In the genomic region with DNA sequence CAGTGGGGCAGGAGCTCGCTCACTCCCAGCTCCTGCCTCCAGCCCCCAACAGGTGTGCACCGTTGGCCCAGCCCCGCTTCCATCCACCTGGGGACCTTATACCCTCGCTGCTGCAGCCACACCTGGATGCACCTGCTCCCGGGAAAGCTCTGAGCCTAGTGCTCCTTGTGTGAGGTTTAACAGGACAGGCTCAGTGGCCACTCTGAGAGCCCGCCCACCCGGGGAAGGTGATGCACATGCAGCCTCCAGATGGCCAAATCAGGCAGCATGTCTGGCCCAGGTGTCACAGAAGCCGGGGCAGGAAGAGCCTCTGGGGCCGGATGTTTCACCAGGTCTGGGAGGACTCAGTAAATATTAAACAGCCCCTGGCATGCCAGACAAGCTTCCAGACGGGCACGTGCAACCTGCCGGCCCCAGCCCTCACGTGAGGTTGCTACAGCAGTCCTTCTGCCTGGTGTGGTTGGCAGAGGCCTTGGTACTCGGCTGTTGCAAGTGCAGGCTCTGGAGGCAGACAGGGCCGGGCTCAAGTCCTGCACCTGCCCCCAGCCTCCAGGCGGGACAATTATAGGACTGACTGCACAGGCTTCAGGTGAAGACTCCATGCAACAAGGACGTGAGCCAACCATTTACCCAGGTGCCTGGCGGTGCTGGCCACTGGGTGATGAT, we compare ENCODE assay signal across 1 cellular context.
TF ChIP-seq lines count a peak whose summit lies in the region.

No MANE protein-coding gene starts in this region.

TF ChIP-seq in HepG2, 621 proteins besides CTCF, POLR2A, EP300 and RAD21 (continued from another document and continues in another):
- TF ChIP-seq, protein P1, sequence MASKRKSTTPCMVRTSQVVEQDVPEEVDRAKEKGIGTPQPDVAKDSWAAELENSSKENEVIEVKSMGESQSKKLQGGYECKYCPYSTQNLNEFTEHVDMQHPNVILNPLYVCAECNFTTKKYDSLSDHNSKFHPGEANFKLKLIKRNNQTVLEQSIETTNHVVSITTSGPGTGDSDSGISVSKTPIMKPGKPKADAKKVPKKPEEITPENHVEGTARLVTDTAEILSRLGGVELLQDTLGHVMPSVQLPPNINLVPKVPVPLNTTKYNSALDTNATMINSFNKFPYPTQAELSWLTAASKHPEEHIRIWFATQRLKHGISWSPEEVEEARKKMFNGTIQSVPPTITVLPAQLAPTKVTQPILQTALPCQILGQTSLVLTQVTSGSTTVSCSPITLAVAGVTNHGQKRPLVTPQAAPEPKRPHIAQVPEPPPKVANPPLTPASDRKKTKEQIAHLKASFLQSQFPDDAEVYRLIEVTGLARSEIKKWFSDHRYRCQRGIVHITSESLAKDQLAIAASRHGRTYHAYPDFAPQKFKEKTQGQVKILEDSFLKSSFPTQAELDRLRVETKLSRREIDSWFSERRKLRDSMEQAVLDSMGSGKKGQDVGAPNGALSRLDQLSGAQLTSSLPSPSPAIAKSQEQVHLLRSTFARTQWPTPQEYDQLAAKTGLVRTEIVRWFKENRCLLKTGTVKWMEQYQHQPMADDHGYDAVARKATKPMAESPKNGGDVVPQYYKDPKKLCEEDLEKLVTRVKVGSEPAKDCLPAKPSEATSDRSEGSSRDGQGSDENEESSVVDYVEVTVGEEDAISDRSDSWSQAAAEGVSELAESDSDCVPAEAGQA (IDR thresholded peaks at IDR 0.05; ENCODE audit: low read depth): no peak
- TF ChIP-seq, protein P1 (CRISPR knock-in tag; IDR thresholded peaks at IDR 0.05; ENCODE audit: borderline replicate concordance): no peak
- peak; percentile 60 for TF ChIP-seq FOSL2 (CRISPR knock-in tag; IDR thresholded peaks at IDR 0.05)
- TF ChIP-seq ZNF24 (IDR thresholded peaks at IDR 0.05): no peak
- TF ChIP-seq SKI (IDR thresholded peaks at IDR 0.05; ENCODE audit: partially characterized antibody): peak; percentile 95
- no peak for TF ChIP-seq MED13 (CRISPR knock-in tag; IDR thresholded peaks at IDR 0.05)
- no peak for TF ChIP-seq SOX6 (IDR thresholded peaks at IDR 0.05)
- TF ChIP-seq SOX6 (CRISPR knock-in tag; IDR thresholded peaks at IDR 0.05): peak; percentile 61; the same call in 1 of the 2 replicates
- peak; percentile 33; the same call in 1 of the 2 replicates for TF ChIP-seq ZNF501 (CRISPR knock-in tag; IDR thresholded peaks at IDR 0.05)
- TF ChIP-seq ZFY (CRISPR knock-in tag; IDR thresholded peaks at IDR 0.05): peak; percentile 40
- TF ChIP-seq, protein P2, sequence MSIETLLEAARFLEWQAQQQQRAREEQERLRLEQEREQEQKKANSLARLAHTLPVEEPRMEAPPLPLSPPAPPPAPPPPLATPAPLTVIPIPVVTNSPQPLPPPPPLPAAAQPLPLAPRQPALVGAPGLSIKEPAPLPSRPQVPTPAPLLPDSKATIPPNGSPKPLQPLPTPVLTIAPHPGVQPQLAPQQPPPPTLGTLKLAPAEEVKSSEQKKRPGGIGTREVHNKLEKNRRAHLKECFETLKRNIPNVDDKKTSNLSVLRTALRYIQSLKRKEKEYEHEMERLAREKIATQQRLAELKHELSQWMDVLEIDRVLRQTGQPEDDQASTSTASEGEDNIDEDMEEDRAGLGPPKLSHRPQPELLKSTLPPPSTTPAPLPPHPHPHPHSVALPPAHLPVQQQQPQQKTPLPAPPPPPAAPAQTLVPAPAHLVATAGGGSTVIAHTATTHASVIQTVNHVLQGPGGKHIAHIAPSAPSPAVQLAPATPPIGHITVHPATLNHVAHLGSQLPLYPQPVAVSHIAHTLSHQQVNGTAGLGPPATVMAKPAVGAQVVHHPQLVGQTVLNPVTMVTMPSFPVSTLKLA (IDR thresholded peaks at IDR 0.05): peak; percentile 52; the same call in 1 of the 2 replicates
- TF ChIP-seq, protein P3, sequence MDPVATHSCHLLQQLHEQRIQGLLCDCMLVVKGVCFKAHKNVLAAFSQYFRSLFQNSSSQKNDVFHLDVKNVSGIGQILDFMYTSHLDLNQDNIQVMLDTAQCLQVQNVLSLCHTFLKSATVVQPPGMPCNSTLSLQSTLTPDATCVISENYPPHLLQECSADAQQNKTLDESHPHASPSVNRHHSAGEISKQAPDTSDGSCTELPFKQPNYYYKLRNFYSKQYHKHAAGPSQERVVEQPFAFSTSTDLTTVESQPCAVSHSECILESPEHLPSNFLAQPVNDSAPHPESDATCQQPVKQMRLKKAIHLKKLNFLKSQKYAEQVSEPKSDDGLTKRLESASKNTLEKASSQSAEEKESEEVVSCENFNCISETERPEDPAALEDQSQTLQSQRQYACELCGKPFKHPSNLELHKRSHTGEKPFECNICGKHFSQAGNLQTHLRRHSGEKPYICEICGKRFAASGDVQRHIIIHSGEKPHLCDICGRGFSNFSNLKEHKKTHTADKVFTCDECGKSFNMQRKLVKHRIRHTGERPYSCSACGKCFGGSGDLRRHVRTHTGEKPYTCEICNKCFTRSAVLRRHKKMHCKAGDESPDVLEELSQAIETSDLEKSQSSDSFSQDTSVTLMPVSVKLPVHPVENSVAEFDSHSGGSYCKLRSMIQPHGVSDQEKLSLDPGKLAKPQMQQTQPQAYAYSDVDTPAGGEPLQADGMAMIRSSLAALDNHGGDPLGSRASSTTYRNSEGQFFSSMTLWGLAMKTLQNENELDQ (CRISPR knock-in tag; IDR thresholded peaks at IDR 0.05; ENCODE audit: borderline replicate concordance): no peak
- peak; percentile 46 for TF ChIP-seq ZNF331 (CRISPR knock-in tag; IDR thresholded peaks at IDR 0.05)
- peak; percentile 44; the same call in 1 of the 2 replicates for TF ChIP-seq RNF2 (conservative IDR thresholded peaks at IDR 0.05; ENCODE audit: low read depth)
- TF ChIP-seq, protein P4, sequence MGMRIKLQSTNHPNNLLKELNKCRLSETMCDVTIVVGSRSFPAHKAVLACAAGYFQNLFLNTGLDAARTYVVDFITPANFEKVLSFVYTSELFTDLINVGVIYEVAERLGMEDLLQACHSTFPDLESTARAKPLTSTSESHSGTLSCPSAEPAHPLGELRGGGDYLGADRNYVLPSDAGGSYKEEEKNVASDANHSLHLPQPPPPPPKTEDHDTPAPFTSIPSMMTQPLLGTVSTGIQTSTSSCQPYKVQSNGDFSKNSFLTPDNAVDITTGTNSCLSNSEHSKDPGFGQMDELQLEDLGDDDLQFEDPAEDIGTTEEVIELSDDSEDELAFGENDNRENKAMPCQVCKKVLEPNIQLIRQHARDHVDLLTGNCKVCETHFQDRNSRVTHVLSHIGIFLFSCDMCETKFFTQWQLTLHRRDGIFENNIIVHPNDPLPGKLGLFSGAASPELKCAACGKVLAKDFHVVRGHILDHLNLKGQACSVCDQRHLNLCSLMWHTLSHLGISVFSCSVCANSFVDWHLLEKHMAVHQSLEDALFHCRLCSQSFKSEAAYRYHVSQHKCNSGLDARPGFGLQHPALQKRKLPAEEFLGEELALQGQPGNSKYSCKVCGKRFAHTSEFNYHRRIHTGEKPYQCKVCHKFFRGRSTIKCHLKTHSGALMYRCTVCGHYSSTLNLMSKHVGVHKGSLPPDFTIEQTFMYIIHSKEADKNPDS (CRISPR knock-in tag; IDR thresholded peaks at IDR 0.05): no peak
- TF ChIP-seq U2AF2 (IDR thresholded peaks at IDR 0.05; ENCODE audit: low read depth, low read length): no peak
- TF ChIP-seq AGO1 (IDR thresholded peaks at IDR 0.05; ENCODE audit: low read depth, low read length, poor library complexity, severe bottlenecking): no peak
- peak; percentile 39 for TF ChIP-seq PTBP1 (IDR thresholded peaks at IDR 0.05; ENCODE audit: low read depth, low read length, poor library complexity, severe bottlenecking)
- no peak for TF ChIP-seq ZNF629 (CRISPR knock-in tag; conservative IDR thresholded peaks at IDR 0.05)
- TF ChIP-seq FOXP1 (IDR thresholded peaks at IDR 0.05): no peak
- peak; percentile 63; the same call in 1 of the 2 replicates for TF ChIP-seq FOXP1 (CRISPR knock-in tag; IDR thresholded peaks at IDR 0.05)
- no peak for TF ChIP-seq ZNF138 (CRISPR knock-in tag; IDR thresholded peaks at IDR 0.05; ENCODE audit: low read depth)
- 0 out of 2 replicates have a peak, but pooled peaks have one; percentile 39 for TF ChIP-seq ELF3 (CRISPR knock-in tag; IDR thresholded peaks at IDR 0.05)
- TF ChIP-seq ZNF891 (CRISPR knock-in tag; IDR thresholded peaks at IDR 0.05): peak; percentile 68
- no peak for TF ChIP-seq RFX5 (IDR thresholded peaks at IDR 0.05; ENCODE audit: low read depth, low read length)
- TF ChIP-seq SMC3 (IDR thresholded peaks at IDR 0.05; ENCODE audit: low read length): no peak
- 0 out of 2 replicates have a peak, but pooled peaks have one; percentile 8 for TF ChIP-seq ZNF644 (CRISPR knock-in tag; IDR thresholded peaks at IDR 0.05; ENCODE audit: low read depth)
- TF ChIP-seq, protein P5, sequence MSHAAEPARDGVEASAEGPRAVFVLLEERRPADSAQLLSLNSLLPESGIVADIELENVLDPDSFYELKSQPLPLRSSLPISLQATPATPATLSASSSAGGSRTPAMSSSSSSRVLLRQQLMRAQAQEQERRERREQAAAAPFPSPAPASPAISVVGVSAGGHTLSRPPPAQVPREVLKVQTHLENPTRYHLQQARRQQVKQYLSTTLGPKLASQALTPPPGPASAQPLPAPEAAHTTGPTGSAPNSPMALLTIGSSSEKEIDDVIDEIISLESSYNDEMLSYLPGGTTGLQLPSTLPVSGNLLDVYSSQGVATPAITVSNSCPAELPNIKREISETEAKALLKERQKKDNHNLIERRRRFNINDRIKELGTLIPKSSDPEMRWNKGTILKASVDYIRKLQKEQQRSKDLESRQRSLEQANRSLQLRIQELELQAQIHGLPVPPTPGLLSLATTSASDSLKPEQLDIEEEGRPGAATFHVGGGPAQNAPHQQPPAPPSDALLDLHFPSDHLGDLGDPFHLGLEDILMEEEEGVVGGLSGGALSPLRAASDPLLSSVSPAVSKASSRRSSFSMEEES (CRISPR knock-in tag; IDR thresholded peaks at IDR 0.05): peak; percentile 90
- peak; percentile 27 for TF ChIP-seq HNRNPLL (IDR thresholded peaks at IDR 0.05; ENCODE audit: low read depth, low read length, poor library complexity, severe bottlenecking)
- TF ChIP-seq ZEB1 (IDR thresholded peaks at IDR 0.05; ENCODE audit: insufficient replicate concordance, low read depth): peak; percentile 88
- TF ChIP-seq, protein P6, sequence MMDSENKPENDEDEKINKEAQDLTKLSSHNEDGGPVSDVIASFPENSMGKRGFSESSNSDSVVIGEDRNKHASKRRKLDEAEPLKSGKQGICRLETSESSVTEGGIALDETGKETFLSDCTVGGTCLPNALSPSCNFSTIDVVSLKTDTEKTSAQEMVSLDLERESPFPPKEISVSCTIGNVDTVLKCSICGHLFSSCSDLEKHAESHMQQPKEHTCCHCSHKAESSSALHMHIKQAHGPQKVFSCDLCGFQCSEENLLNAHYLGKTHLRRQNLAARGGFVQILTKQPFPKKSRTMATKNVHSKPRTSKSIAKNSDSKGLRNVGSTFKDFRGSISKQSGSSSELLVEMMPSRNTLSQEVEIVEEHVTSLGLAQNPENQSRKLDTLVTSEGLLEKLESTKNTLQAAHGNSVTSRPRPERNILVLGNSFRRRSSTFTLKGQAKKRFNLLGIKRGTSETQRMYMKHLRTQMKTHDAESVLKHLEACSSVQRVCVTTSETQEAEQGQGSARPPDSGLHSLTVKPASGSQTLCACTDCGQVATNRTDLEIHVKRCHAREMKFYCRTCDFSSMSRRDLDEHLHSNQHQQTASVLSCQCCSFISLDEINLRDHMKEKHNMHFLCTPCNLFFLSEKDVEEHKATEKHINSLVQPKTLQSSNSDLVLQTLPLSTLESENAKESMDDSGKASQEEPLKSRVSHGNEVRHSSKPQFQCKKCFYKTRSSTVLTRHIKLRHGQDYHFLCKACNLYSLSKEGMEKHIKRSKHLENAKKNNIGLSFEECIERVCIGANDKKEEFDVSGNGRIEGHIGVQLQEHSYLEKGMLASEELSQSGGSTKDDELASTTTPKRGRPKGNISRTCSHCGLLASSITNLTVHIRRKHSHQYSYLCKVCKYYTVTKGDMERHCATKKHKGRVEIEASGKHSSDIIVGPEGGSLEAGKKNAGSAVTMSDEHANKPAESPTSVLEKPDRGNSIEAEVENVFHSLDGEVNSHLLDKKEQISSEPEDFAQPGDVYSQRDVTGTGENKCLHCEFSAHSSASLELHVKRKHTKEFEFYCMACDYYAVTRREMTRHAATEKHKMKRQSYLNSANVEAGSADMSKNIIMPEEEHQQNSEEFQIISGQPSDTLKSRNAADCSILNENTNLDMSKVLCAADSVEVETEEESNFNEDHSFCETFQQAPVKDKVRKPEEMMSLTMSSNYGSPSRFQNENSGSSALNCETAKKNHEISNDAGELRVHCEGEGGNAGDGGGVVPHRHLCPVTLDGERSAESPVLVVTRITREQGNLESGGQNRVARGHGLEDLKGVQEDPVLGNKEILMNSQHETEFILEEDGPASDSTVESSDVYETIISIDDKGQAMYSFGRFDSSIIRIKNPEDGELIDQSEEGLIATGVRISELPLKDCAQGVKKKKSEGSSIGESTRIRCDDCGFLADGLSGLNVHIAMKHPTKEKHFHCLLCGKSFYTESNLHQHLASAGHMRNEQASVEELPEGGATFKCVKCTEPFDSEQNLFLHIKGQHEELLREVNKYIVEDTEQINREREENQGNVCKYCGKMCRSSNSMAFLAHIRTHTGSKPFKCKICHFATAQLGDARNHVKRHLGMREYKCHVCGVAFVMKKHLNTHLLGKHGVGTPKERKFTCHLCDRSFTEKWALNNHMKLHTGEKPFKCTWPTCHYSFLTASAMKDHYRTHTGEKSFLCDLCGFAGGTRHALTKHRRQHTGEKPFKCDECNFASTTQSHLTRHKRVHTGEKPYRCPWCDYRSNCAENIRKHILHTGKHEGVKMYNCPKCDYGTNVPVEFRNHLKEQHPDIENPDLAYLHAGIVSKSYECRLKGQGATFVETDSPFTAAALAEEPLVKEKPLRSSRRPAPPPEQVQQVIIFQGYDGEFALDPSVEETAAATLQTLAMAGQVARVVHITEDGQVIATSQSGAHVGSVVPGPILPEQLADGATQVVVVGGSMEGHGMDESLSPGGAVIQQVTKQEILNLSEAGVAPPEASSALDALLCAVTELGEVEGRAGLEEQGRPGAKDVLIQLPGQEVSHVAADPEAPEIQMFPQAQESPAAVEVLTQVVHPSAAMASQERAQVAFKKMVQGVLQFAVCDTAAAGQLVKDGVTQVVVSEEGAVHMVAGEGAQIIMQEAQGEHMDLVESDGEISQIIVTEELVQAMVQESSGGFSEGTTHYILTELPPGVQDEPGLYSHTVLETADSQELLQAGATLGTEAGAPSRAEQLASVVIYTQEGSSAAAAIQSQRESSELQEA (CRISPR knock-in tag; IDR thresholded peaks at IDR 0.05; ENCODE audit: not compliant biosample characterization): peak; percentile 48
